Comparison of ENCODE assay signal across 15 cellular contexts in genomic region chr10:78442836-78443550, GRCh38.
"Had no signal": no experiment of that assay in that cellular context is flagged by ENCODE, and none has a peak within 500 bp of the region (broad histone marks: within the 10 kb centered on the region; RNA-seq: fewer than 3 reads in every experiment).

No MANE protein-coding gene starts in this region.

- H3K36me3 ChIP-seq: brain microvascular endothelial cell, lower lobe of right lung, suprapubic skin had no signal

- H3K27ac ChIP-seq: brain microvascular endothelial cell, lower lobe of right lung, suprapubic skin had no signal

- DNase-seq: activated CD4-positive, alpha-beta T cell treated with anti-CD3 and anti-CD28 coated beads, Interleukin-2, amount 50 U/mL, for 1 hour; activated naive CD4-positive, alpha-beta T cell treated with anti-CD3 and anti-CD28 coated beads, Interleukin-2, amount 50 U/mL, for 16 hours; amygdala; brain microvascular endothelial cell; endodermal cell; hippocampal formation; lower lobe of right lung; naive thymus-derived CD4-positive, alpha-beta T cell; occipital lobe; right cardiac atrium; stimulated activated CD4-positive, alpha-beta T cell treated with anti-CD3 and anti-CD28 coated beads, Interleukin-2, amount 100 ng/mL, for 24 hours; stimulated activated naive CD4-positive, alpha-beta T cell had no signal

- H3K36me3 Mint-ChIP-seq: naive thymus-derived CD4-positive, alpha-beta T cell had no signal

- H3K4me3 ChIP-seq: lower lobe of right lung, suprapubic skin had no signal

- H3K9me3 Mint-ChIP-seq: endodermal cell; naive thymus-derived CD4-positive, alpha-beta T cell; T-helper 2 cell treated with Interferon-gamma antibody and Interleukin-4, amounts not matched to agents 5 μg/mL and 100 μg/mL, for 36 hours had no signal

- H3K4me1 ChIP-seq: lower lobe of right lung, suprapubic skin had no signal

- ATAC-seq: lower lobe of right lung; naive thymus-derived CD4-positive, alpha-beta T cell had no signal

- H3K9me3 ChIP-seq: lower lobe of right lung, suprapubic skin had no signal

- H3K4me3 Mint-ChIP-seq: endodermal cell; naive thymus-derived CD4-positive, alpha-beta T cell; T-helper 2 cell treated with Interferon-gamma antibody and Interleukin-4, amounts not matched to agents 5 μg/mL and 100 μg/mL, for 36 hours had no signal

- H3K27ac Mint-ChIP-seq: endodermal cell; naive thymus-derived CD4-positive, alpha-beta T cell; progenitor cell of endocrine pancreas; T-helper 2 cell treated with Interferon-gamma antibody and Interleukin-4, amounts not matched to agents 5 μg/mL and 100 μg/mL, for 36 hours had no signal
